Comparison of ENCODE assay signal across 8 cellular contexts in genomic region chr1:40450491-40451237, GRCh38. TPM values are rescaled to one million over a fixed set of nuclear protein-coding genes. Genes with fewer than 3 reads are reported as not detected.
DNase-seq lines count a peak whose midpoint lies in the region; ATAC-seq and TF ChIP-seq lines count a peak whose summit lies in the region.

No MANE protein-coding gene starts in this region.

- peaks cover 8 to 11% of the 10 kb centered on the region in 2 donors for H3K9me3 ChIP-seq in muscle layer of duodenum (ENCODE audit: control insufficient read depth in 1 of 2, low read length in 2 of 2)

- H3K27me3 ChIP-seq in muscle layer of duodenum (ENCODE audit: low read depth, low read length): no peaks in the 10 kb centered on the region

- peak overlapping the region; percentile 91 for H3K4me3 Mint-ChIP-seq in endothelial cell (ENCODE audit: unreplicated experiment)

- peaks cover 13% of the 10 kb centered on the region for H3K4me1 Mint-ChIP-seq in endothelial cell (ENCODE audit: unreplicated experiment)

- peaks cover 36% of the 10 kb centered on the region for H3K36me3 Mint-ChIP-seq in endothelial cell (ENCODE audit: low read depth, unreplicated experiment)

- TF ChIP-seq CTCF in GM12875 (IDR thresholded peaks at IDR 0.05; ENCODE audit: borderline replicate concordance, insufficient read depth, low read depth, low read length): no peak
- no peak for TF ChIP-seq CTCF in endothelial cell (IDR thresholded peaks at IDR 0.05; ENCODE audit: unreplicated experiment)

- peaks cover 0 to 12% of the 10 kb centered on the region in 2 donors for H3K36me3 ChIP-seq in muscle layer of duodenum (ENCODE audit: control insufficient read depth in 1 of 2, insufficient read depth in 2 of 2, low read length in 2 of 2)

- H3K4me1 ChIP-seq in muscle layer of duodenum (ENCODE audit: control insufficient read depth in 1 of 2, insufficient read depth in 2 of 2, low read length in 2 of 2): peaks cover 3 to 4% of the 10 kb centered on the region in 2 donors

- no peaks in the 10 kb centered on the region for H3K27me3 Mint-ChIP-seq in endothelial cell (ENCODE audit: unreplicated experiment)

- H3K4me3 ChIP-seq in GM12875 (ENCODE audit: low read depth, low read length): peak overlapping the region; percentile 86
- H3K4me3 ChIP-seq in muscle layer of duodenum (ENCODE audit: low read depth in 1 of 2, low read length in 2 of 2): peak overlapping the region; percentile 80 to 88

- ATAC-seq in HG02610 (IDR thresholded peaks at IDR 0.05; ENCODE audit: unreplicated experiment): peak; percentile 33
- no peak for ATAC-seq in HG03025 (IDR thresholded peaks at IDR 0.05; ENCODE audit: low FRiP score, unreplicated experiment)

- H3K27ac Mint-ChIP-seq in endothelial cell (ENCODE audit: unreplicated experiment): peak overlapping the region; percentile 27

- peak; percentile 32 for DNase-seq in NCI-H510A (lab: John Stamatoyannopoulos, UW)
- DNase-seq in activated CD8-positive, alpha-beta memory T cell treated with anti-CD3 and anti-CD28 coated beads, Interleukin-2, amount 50 U/mL, for 1 hour (ENCODE audit: extremely low read depth): peak; percentile 63
- DNase-seq in endothelial cell (ENCODE audit: low spot score): no peak
- peak; percentile 51 to 62 for DNase-seq in stimulated activated CD8-positive, alpha-beta memory T cell treated with anti-CD3 and anti-CD28 coated beads, Interleukin-7, amount 100 ng/mL, for 1 hour (ENCODE audit: low read depth in 2 of 2)

- peaks cover 5% of the 10 kb centered on the region for H3K9me3 Mint-ChIP-seq in endothelial cell (ENCODE audit: unreplicated experiment)

- peak overlapping the region; percentile 72 for H3K27ac ChIP-seq in muscle layer of duodenum (ENCODE audit: low read length)

RNA-seq across cellular contexts. Expression of gene ZFP69B, which starts 0.4 kb away (rescaled TPM):
- 4.0 TPM for total RNA-seq in endothelial cell (ENCODE audit: unreplicated experiment)

RNA-seq across cellular contexts. Expression of gene ZFP69, which starts 26.4 kb away (rescaled TPM):
- 3.3 TPM for total RNA-seq in endothelial cell (ENCODE audit: unreplicated experiment)

RNA-seq across cellular contexts. Expression of gene EXO5, which starts 57.9 kb away (rescaled TPM):
- total RNA-seq in endothelial cell (ENCODE audit: unreplicated experiment): 14.8 TPM
